ENCODE assay signal across 22 cellular contexts in the genomic region with DNA sequence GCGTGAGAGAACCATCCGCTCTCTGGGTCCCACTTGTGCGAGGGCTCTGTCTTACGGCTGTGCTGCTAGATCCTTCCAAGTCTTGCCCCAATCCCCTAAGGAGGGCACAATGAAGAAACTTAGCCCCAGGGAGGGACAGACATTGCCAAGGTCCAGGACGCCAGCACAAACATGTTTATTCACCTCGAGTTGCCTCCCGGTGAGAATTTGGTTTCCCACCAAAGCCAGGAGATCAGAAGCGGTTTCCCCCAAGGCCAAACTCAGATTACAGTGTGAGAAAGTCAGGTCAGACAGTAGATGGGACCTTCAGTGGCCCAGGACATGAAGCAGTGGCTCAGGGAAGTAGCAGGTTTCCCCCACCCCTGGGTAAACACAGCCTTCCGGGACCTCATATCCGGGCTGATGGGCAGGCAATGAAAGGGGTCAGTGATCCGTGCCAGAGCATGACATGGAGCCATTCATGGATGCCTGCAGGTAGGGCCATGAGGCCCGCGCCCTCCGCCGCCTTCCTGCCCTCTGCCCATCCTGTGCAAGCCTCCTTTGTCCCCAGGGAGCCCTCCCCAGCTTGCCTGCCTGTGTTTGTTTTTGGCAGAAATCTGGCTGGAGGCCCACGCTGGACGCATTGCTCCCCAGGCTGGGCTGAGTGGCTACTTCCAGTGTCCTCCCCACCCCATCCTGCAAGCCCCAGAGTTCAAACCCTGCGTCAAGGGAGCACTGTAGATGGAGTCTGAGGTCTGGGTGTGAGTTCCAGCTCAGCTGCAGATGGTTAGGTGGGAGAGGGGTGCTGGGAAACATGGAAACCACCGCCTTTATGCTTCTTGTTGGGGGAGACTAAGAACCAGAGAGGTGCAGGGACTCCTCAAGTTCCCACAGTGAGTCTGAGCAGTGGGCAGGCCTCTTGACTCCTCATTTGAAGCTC. TPM values are rescaled to one million over a fixed set of nuclear protein-coding genes. Genes with fewer than 3 reads are reported as not detected.
DNase-seq lines count a peak whose midpoint lies in the region; ATAC-seq, FAIRE-seq and TF ChIP-seq lines count a peak whose summit lies in the region.
"Had no signal": no experiment of that assay in that cellular context is flagged by ENCODE, and none has a peak within 500 bp of the region (broad histone marks: within the 10 kb centered on the region; RNA-seq: fewer than 3 reads in every experiment).

No MANE protein-coding gene starts in this region.

- intact Hi-C loops in GM12878 (cut with micrococcal nuclease; ENCODE audit: unreplicated experiment): no loop called here

- CTCF ChIA-PET in GM12878 (lab: Yijun Ruan, JAX): no interaction called here

- BruUV-seq in GM12878 (replicated peaks; lab: Mats Ljungman, UMichigan): no TSS peak

- H3K4me2 ChIP-seq in GM12878 (ENCODE audit: control insufficient read depth, insufficient read depth): no peak overlapping the region
- H3K4me2 ChIP-seq in parathyroid adenoma (ENCODE audit: low read length): no peak overlapping the region

- H2AFZ ChIP-seq in GM12878 (ENCODE audit: control insufficient read depth, low read depth, low read length) (no peak overlapping the region; the same call in 1 of the 2 replicates), parathyroid adenoma (peak overlapping the region; percentile 25)

- H3K36me3 ChIP-seq in GM12878 (ENCODE audit: control insufficient read depth in 2 of 2, insufficient read depth in 2 of 2, low read length in 1 of 2): no peaks in the 10 kb centered on the region
- H3K36me3 ChIP-seq in parathyroid adenoma (ENCODE audit: control insufficient read depth, insufficient read depth, low read length): no peaks in the 10 kb centered on the region
- H3K36me3 ChIP-seq: heart left ventricle, right atrium auricular region, SJSA1 had no signal

- H3K9me3 ChIP-seq in GM12878 (replicated peaks; ENCODE audit: control insufficient read depth, insufficient read depth, low read length) (no peaks in the 10 kb centered on the region; the same call in 2 of the 3 replicates), parathyroid adenoma (ENCODE audit: control insufficient read depth, low read length) (no peaks in the 10 kb centered on the region)
- H3K9me3 ChIP-seq: testis had no signal

- no peak for TF ChIP-seq CTCF in GM12878 (IDR thresholded peaks at IDR 0.05 in 2 of 3, conservative IDR thresholded peaks at IDR 0.05 in 1 of 3; ENCODE audit: control insufficient read depth in 2 of 3, extremely low read depth in 1 of 3, insufficient read depth in 1 of 3, low read depth in 3 of 3, low read length in 3 of 3)
- TF ChIP-seq CTCF in parathyroid adenoma (IDR thresholded peaks at IDR 0.05): no peak

- TF ChIP-seq POLR2A in GM12878 (IDR thresholded peaks at IDR 0.05; ENCODE audit: low read depth, low read length): no peak

- peak; percentile 16 for DNase-seq in Caki2 (ENCODE audit: low read depth)
- DNase-seq in NCI-H146 (lab: John Stamatoyannopoulos, UW): peak; percentile 59
- no peak for DNase-seq in GM12878 (ENCODE audit: low read depth, low spot score)
- DNase-seq in GM19239 (ENCODE audit: insufficient read length, low spot score): no peak
- no peak for DNase-seq in urothelium cell line (ENCODE audit: low spot score)
- DNase-seq: activated CD4-positive, alpha-beta T cell treated with anti-CD3 and anti-CD28 coated beads for 1 hour; activated naive CD8-positive, alpha-beta T cell treated with anti-CD3 and anti-CD28 coated beads, Interleukin-2, amount 10 ng/mL, durations not matched to agents 7 days and 5 days; KBM-7; NCI-H524; stimulated activated CD4-positive, alpha-beta T cell treated with anti-CD3 and anti-CD28 coated beads, Interleukin-15, amount 100 ng/mL, for 24 hours; testis had no signal

- no peak overlapping the region for H3K4me3 ChIP-seq in GM12878
- H3K4me3 ChIP-seq in parathyroid adenoma (ENCODE audit: low read depth, low read length): no peak overlapping the region
- H3K4me3 ChIP-seq: heart left ventricle, right atrium auricular region, SJSA1, testis had no signal

- no peak for FAIRE-seq in GM12878 (lab: Jason Lieb, UNC)
- FAIRE-seq in GM19239 (lab: Jason Lieb, UNC): no peak
- FAIRE-seq in urothelium cell line (lab: Jason Lieb, UNC): no peak
- FAIRE-seq: colon, endometrium, G401.6 had no signal

- 27% methylated on average over 19 of the region's 19 CpGs for WGBS in GM12878 (ENCODE audit: insufficient coverage, insufficient replicate concordance, low lambda C conversion rate, missing lambda C conversion rate)

- no peaks in the 10 kb centered on the region for H3K79me2 ChIP-seq in GM12878 (ENCODE audit: control insufficient read depth, insufficient read depth, low read length)
- H3K79me2 ChIP-seq in parathyroid adenoma: no peaks in the 10 kb centered on the region

- TF ChIP-seq RAD21 in GM12878 (IDR thresholded peaks at IDR 0.05; ENCODE audit: insufficient read depth, low read depth, low read length): no peak

- H3K4me1 ChIP-seq in GM12878 (ENCODE audit: control insufficient read depth, insufficient read depth, low read length) (no peaks in the 10 kb centered on the region), parathyroid adenoma (no peaks in the 10 kb centered on the region)
- H3K4me1 ChIP-seq: Caco-2, heart left ventricle, right atrium auricular region, testis had no signal

- in situ Hi-C loops in Caki2 (cut with HindIII; ENCODE audit: low pct_unique_long_range_greater_than_20kb, low sequenced_read_pairs): no loop called here
- in situ Hi-C loops in GM12878 (cut with MboI): no loop called here

- no peaks in the 10 kb centered on the region for H4K20me1 ChIP-seq in GM12878 (ENCODE audit: control insufficient read depth, insufficient read depth)

- POLR2A ChIA-PET in GM12878 (lab: Charles Lee): no interaction called here

- H3K27me3 ChIP-seq in GM12878 (replicated peaks in 1 of 2; ENCODE audit: control insufficient read depth in 2 of 2, insufficient read depth in 2 of 2, low read length in 1 of 2) (no peaks in the 10 kb centered on the region; a peak in 2 of 4 replicates), parathyroid adenoma (ENCODE audit: control insufficient read depth, insufficient read depth, low read length) (no peaks in the 10 kb centered on the region)
- H3K27me3 ChIP-seq: right atrium auricular region, SJSA1, testis had no signal

- no peak overlapping the region for H3K27ac ChIP-seq in GM12878 (ENCODE audit: control insufficient read depth, insufficient read depth)
- no peak overlapping the region for H3K27ac ChIP-seq in parathyroid adenoma
- H3K27ac ChIP-seq: heart left ventricle, HL-60, right atrium auricular region, SJSA1, testis had no signal

- peak; percentile 44 for ATAC-seq in GM12878
- no peak for ATAC-seq in HG02678 (IDR thresholded peaks at IDR 0.05; ENCODE audit: unreplicated experiment)
- ATAC-seq: heart left ventricle had no signal

- RAD21 ChIA-PET in GM12878 (lab: Charles Lee; ENCODE audit: unreplicated experiment): no interaction called here

- SMC1A ChIA-PET in GM12878 (lab: Charles Lee; ENCODE audit: uncharacterized antibody, unreplicated experiment): no interaction called here

- no peak for TF ChIP-seq EP300 in GM12878 (IDR thresholded peaks at IDR 0.05; ENCODE audit: borderline replicate concordance in 1 of 2, control insufficient read depth in 1 of 2, low read depth in 2 of 2, low read length in 2 of 2)

- H3K9ac ChIP-seq in GM12878 (ENCODE audit: control insufficient read depth, insufficient read depth, low read length) (no peak overlapping the region), parathyroid adenoma (no peak overlapping the region)

RNA-seq across cellular contexts. Expression of gene BPIFB2, which starts 2.0 kb away (rescaled TPM):
- not detected in 2 replicates for total RNA-seq in Caki2 (2014; rRNA removed; shearing (Covaris generic); ENCODE audit: low replicate concordance)
- not detected in 2 replicates for total RNA-seq in GM12878 (2013; cell fraction: nucleolus; rRNA removed)
- total RNA-seq in GM12878 (2014; rRNA removed) (not detected in 2 replicates), GM12878 (2014; rRNA removed; fragmentation: Illumina TruSeq; extraction: Trizol) (not detected in 2 replicates), GM12878 (2021) (not detected in 2 replicates)
- not detected for polyA plus RNA-seq in GM12878 (2011; ENCODE audit: low read depth)
- polyA plus RNA-seq in GM12878 (2011; rRNA removed) (not detected in 2 replicates), GM12878 (2014; fragmentation: Illumina TruSeq; extraction: Trizol) (not detected in 2 replicates), GM12878 (2014; fragmentation: Nextera tagmentation; extraction: Ambion mirVana) (not detected), GM12878 (2014; rRNA removed) (not detected in 2 replicates), GM12878 (2016; fragmentation: Nextera tagmentation; extraction: Ambion mirVana) (not detected)
- polyA plus RNA-seq in GM12878 (2011; cell fraction: cytosol; rRNA removed): not detected in 2 replicates
- 0.38 TPM in 1 of 2 replicates, not detected in the other for polyA plus RNA-seq in GM12878 (2011; cell fraction: nucleus; rRNA removed)
- not detected in 2 replicates for polyA plus RNA-seq in GM12878 (2012)
- not detected in 2 replicates for polyA minus RNA-seq in GM12878 (2011; rRNA and poly(A)+ RNA removed)
- polyA minus RNA-seq in GM12878 (2011; cell fraction: cytosol; rRNA and poly(A)+ RNA removed): not detected in 2 replicates
- not detected in 2 replicates for polyA minus RNA-seq in GM12878 (2011; cell fraction: nucleus; rRNA and poly(A)+ RNA removed)
- total RNA-seq: activated naive CD8-positive, alpha-beta T cell treated with anti-CD3 and anti-CD28 coated beads, Interleukin-2, amount 10 ng/mL, durations not matched to agents 7 days and 5 days; Caco-2; heart left ventricle; right atrium auricular region; SJSA1 had no signal
- polyA plus RNA-seq: heart left ventricle had no signal

RNA-seq across cellular contexts. Expression of gene SUN5, which starts 5.2 kb away (rescaled TPM):
- not detected in 2 replicates for total RNA-seq in Caki2 (2014; rRNA removed; shearing (Covaris generic); ENCODE audit: low replicate concordance)
- total RNA-seq in GM12878 (2013; cell fraction: nucleolus; rRNA removed): not detected in 2 replicates
- not detected in 2 replicates for total RNA-seq in GM12878 (2014; rRNA removed)
- not detected in 2 replicates for total RNA-seq in GM12878 (2014; rRNA removed; fragmentation: Illumina TruSeq; extraction: Trizol)
- total RNA-seq in GM12878 (2021): not detected in 2 replicates
- polyA plus RNA-seq in GM12878 (2011; ENCODE audit: low read depth): not detected
- not detected in 2 replicates for polyA plus RNA-seq in GM12878 (2011; rRNA removed)
- not detected in 2 replicates for polyA plus RNA-seq in GM12878 (2011; cell fraction: cytosol; rRNA removed)
- polyA plus RNA-seq in GM12878 (2011; cell fraction: nucleus; rRNA removed): not detected in 2 replicates
- polyA plus RNA-seq in GM12878 (2012): not detected in 2 replicates
- not detected in 2 replicates for polyA plus RNA-seq in GM12878 (2014; fragmentation: Illumina TruSeq; extraction: Trizol)
- not detected for polyA plus RNA-seq in GM12878 (2014; fragmentation: Nextera tagmentation; extraction: Ambion mirVana)
- polyA plus RNA-seq in GM12878 (2014; rRNA removed): not detected in 2 replicates
- polyA plus RNA-seq in GM12878 (2016; fragmentation: Nextera tagmentation; extraction: Ambion mirVana): not detected
- polyA minus RNA-seq in GM12878 (2011; rRNA and poly(A)+ RNA removed): not detected in 2 replicates
- polyA minus RNA-seq in GM12878 (2011; cell fraction: cytosol; rRNA and poly(A)+ RNA removed): not detected in 2 replicates
- not detected in 2 replicates for polyA minus RNA-seq in GM12878 (2011; cell fraction: nucleus; rRNA and poly(A)+ RNA removed)
- total RNA-seq: activated naive CD8-positive, alpha-beta T cell treated with anti-CD3 and anti-CD28 coated beads, Interleukin-2, amount 10 ng/mL, durations not matched to agents 7 days and 5 days; Caco-2; heart left ventricle; liver; right atrium auricular region; SJSA1 had no signal
- polyA plus RNA-seq: heart left ventricle, liver had no signal

RNA-seq across cellular contexts. Expression of gene BPIFB6, which starts 22.0 kb away (rescaled TPM):
- not detected in 2 replicates for total RNA-seq in Caki2 (2014; rRNA removed; shearing (Covaris generic); ENCODE audit: low replicate concordance)
- total RNA-seq in GM12878 (2013; cell fraction: nucleolus; rRNA removed): not detected in 2 replicates
- total RNA-seq in GM12878 (2014; rRNA removed) (not detected in 2 replicates), GM12878 (2014; rRNA removed; fragmentation: Illumina TruSeq; extraction: Trizol) (not detected in 2 replicates), GM12878 (2021) (not detected in 2 replicates)
- polyA plus RNA-seq in GM12878 (2011; ENCODE audit: low read depth): not detected
- polyA plus RNA-seq in GM12878 (2011; rRNA removed) (not detected in 2 replicates), GM12878 (2014; fragmentation: Illumina TruSeq; extraction: Trizol) (not detected in 2 replicates), GM12878 (2014; fragmentation: Nextera tagmentation; extraction: Ambion mirVana) (not detected), GM12878 (2014; rRNA removed) (not detected in 2 replicates), GM12878 (2016; fragmentation: Nextera tagmentation; extraction: Ambion mirVana) (not detected)
- polyA plus RNA-seq in GM12878 (2011; cell fraction: cytosol; rRNA removed): not detected in 2 replicates
- polyA plus RNA-seq in GM12878 (2011; cell fraction: nucleus; rRNA removed): not detected in 2 replicates
- not detected in 2 replicates for polyA plus RNA-seq in GM12878 (2012)
- polyA minus RNA-seq in GM12878 (2011; rRNA and poly(A)+ RNA removed): not detected in 2 replicates
- polyA minus RNA-seq in GM12878 (2011; cell fraction: cytosol; rRNA and poly(A)+ RNA removed): not detected in 2 replicates
- not detected in 2 replicates for polyA minus RNA-seq in GM12878 (2011; cell fraction: nucleus; rRNA and poly(A)+ RNA removed)
- total RNA-seq: activated naive CD8-positive, alpha-beta T cell treated with anti-CD3 and anti-CD28 coated beads, Interleukin-2, amount 10 ng/mL, durations not matched to agents 7 days and 5 days; Caco-2; heart left ventricle; liver; right atrium auricular region; SJSA1 had no signal
- polyA plus RNA-seq: heart left ventricle, liver had no signal

RNA-seq across cellular contexts. Expression of gene BPIFB3, which starts 44.2 kb away (rescaled TPM):
- not detected in 2 replicates for total RNA-seq in Caki2 (2014; rRNA removed; shearing (Covaris generic); ENCODE audit: low replicate concordance)
- total RNA-seq in GM12878 (2013; cell fraction: nucleolus; rRNA removed): not detected in 2 replicates
- total RNA-seq in GM12878 (2014; rRNA removed) (not detected in 2 replicates), GM12878 (2014; rRNA removed; fragmentation: Illumina TruSeq; extraction: Trizol) (not detected in 2 replicates), GM12878 (2021) (not detected in 2 replicates)
- not detected for polyA plus RNA-seq in GM12878 (2011; ENCODE audit: low read depth)
- polyA plus RNA-seq in GM12878 (2011; rRNA removed) (not detected in 2 replicates), GM12878 (2014; fragmentation: Illumina TruSeq; extraction: Trizol) (not detected in 2 replicates), GM12878 (2014; fragmentation: Nextera tagmentation; extraction: Ambion mirVana) (not detected), GM12878 (2014; rRNA removed) (not detected in 2 replicates), GM12878 (2016; fragmentation: Nextera tagmentation; extraction: Ambion mirVana) (not detected)
- polyA plus RNA-seq in GM12878 (2011; cell fraction: cytosol; rRNA removed): not detected in 2 replicates
- not detected in 2 replicates for polyA plus RNA-seq in GM12878 (2011; cell fraction: nucleus; rRNA removed)
- not detected in 2 replicates for polyA plus RNA-seq in GM12878 (2012)
- not detected in 2 replicates for polyA minus RNA-seq in GM12878 (2011; rRNA and poly(A)+ RNA removed)
- polyA minus RNA-seq in GM12878 (2011; cell fraction: cytosol; rRNA and poly(A)+ RNA removed): not detected in 2 replicates
- not detected in 2 replicates for polyA minus RNA-seq in GM12878 (2011; cell fraction: nucleus; rRNA and poly(A)+ RNA removed)
- total RNA-seq: activated naive CD8-positive, alpha-beta T cell treated with anti-CD3 and anti-CD28 coated beads, Interleukin-2, amount 10 ng/mL, durations not matched to agents 7 days and 5 days; Caco-2; heart left ventricle; liver; right atrium auricular region; SJSA1 had no signal
- polyA plus RNA-seq: heart left ventricle, liver had no signal

Comparison
In these comparisons a context has a peak if more than half of its experiments do, and no peak if none do; other contexts are left out.
1. DNase-seq: peak in Caki2 (single experiment) and NCI-H146 (single experiment); none in GM12878 (single experiment), GM19239 (single experiment) and urothelium cell line (single experiment).